8 cellular contexts compared by ENCODE assay signal in genomic region chr19:7197760-7198696, GRCh38.
DNase-seq lines count a peak whose midpoint lies in the region; ATAC-seq, FAIRE-seq and TF ChIP-seq lines count a peak whose summit lies in the region.

No MANE protein-coding gene starts in this region.

- H3K4me1 ChIP-seq in right cardiac atrium (ENCODE audit: control insufficient read depth, insufficient read depth, low read length) (no peaks in the 10 kb centered on the region), psoas muscle (peaks cover 16% of the 10 kb centered on the region), urinary bladder (ENCODE audit: insufficient read depth) (no peaks in the 10 kb centered on the region)

- peak overlapping the region; percentile 86 for H3K4me3 Mint-ChIP-seq in T-helper 17 cell

- H3K27ac ChIP-seq in angular gyrus (ENCODE audit: low read depth, low read length), result peak overlapping the region; percentile 87
- peak overlapping the region; percentile 90 for H3K27ac ChIP-seq in right cardiac atrium (ENCODE audit: low read length)
- peak overlapping the region; percentile 86 for H3K27ac ChIP-seq in psoas muscle
- H3K27ac ChIP-seq in urinary bladder (ENCODE audit: low read depth), result peak overlapping the region; percentile 89

- peak overlapping the region; percentile 65 for H3K4me3 ChIP-seq in right cardiac atrium (ENCODE audit: low read length)
- H3K4me3 ChIP-seq in psoas muscle, result peak overlapping the region; percentile 76
- peak overlapping the region; percentile 37 for H3K4me3 ChIP-seq in urinary bladder (ENCODE audit: low read depth, low read length)

- H3K4me1 Mint-ChIP-seq in T-helper 17 cell, result peaks cover 12% of the 10 kb centered on the region

- WGBS in right cardiac atrium, result under 1% methylated on average over 72 of the region's 72 CpGs
- 1% methylated on average over 32 to 72 of the region's 72 CpGs for WGBS in psoas muscle, 3 donors
- under 1% methylated on average over 71 of the region's 72 CpGs for WGBS in urinary bladder

- ATAC-seq in HG02642 (IDR thresholded peaks at IDR 0.05; ENCODE audit: poor library complexity, unreplicated experiment) (peak; percentile 91), T-helper 17 cell (peak; percentile 93), right cardiac atrium (peak; percentile 95), psoas muscle (peak; percentile 89 to 95 (median 91))

- intact Hi-C loops in right cardiac atrium (cut with DNase I), result loop anchor here in 3 of 4 donors (2.0 to 5.0 kb wide), 2 partner anchors 93 to 94 kb away; partner anchors contain the start of gene INSR (in 2 of the 3)
- intact Hi-C loops in psoas muscle (cut with DNase I), result loop anchor here (1.0 to 5.0 kb wide), 3 partner anchors 41 to 97 kb away; partner anchors contain the start of gene INSR (in 1 of the 2)

- TF ChIP-seq CTCF in psoas muscle (IDR thresholded peaks at IDR 0.05), result peak; percentile 35

- H3K27me3 Mint-ChIP-seq in T-helper 17 cell, result peaks cover 11% of the 10 kb centered on the region

- TF ChIP-seq POLR2A in GM12891 (IDR thresholded peaks at IDR 0.05; ENCODE audit: low read depth, low read length), result 0 out of 2 replicates have a peak, but pooled peaks have one; percentile 39

- no peaks in the 10 kb centered on the region for H3K9me3 ChIP-seq in T-helper 17 cell (ENCODE audit: control insufficient read depth, low read length, poor library complexity, severe bottlenecking)
- no peaks in the 10 kb centered on the region for H3K9me3 ChIP-seq in right cardiac atrium (ENCODE audit: control insufficient read depth, low read length)
- no peaks in the 10 kb centered on the region for H3K9me3 ChIP-seq in psoas muscle

- H3K27ac Mint-ChIP-seq in T-helper 17 cell, result peak overlapping the region; percentile 96

- peaks cover 2% of the 10 kb centered on the region for H3K36me3 Mint-ChIP-seq in T-helper 17 cell (ENCODE audit: low read depth)

- H3K27me3 ChIP-seq in right cardiac atrium (ENCODE audit: control insufficient read depth, insufficient read depth) (no peaks in the 10 kb centered on the region), psoas muscle (ENCODE audit: insufficient read depth in 3 of 3, low read length in 2 of 3) (no peaks in the 10 kb centered on the region)

- H3K36me3 ChIP-seq in psoas muscle (ENCODE audit: insufficient read depth in 1 of 2, low read depth in 1 of 2) (no peaks in the 10 kb centered on the region), urinary bladder (ENCODE audit: insufficient read depth) (no peaks in the 10 kb centered on the region)

- DNase-seq in GM12891 (ENCODE audit: insufficient read length, low spot score) (peak; percentile 91), NCI-H1105 treated with DMSO at 0.1 percent for 48 hours (lab: John Stamatoyannopoulos, UW) (peak; percentile 87), T-helper 17 cell (peak; percentile 84 to 90 (median 86)), right cardiac atrium (peak; percentile 95 to 98 (median 98)), psoas muscle (peak; percentile 94 to 97)

- FAIRE-seq in GM12891 (lab: Jason Lieb, UNC), result peak; percentile 96

TF ChIP-seq in GM12891, 5 proteins besides CTCF, POLR2A, EP300 and RAD21:
- no peak for TF ChIP-seq SPI1 (IDR thresholded peaks at IDR 0.05; ENCODE audit: low read depth, low read length)
- peak; percentile 30; the same call in 1 of the 2 replicates for TF ChIP-seq TAF1 (IDR thresholded peaks at IDR 0.05; ENCODE audit: low read depth, low read length)
- TF ChIP-seq POLR2AphosphoS5 (IDR thresholded peaks at IDR 0.05; ENCODE audit: low read depth, low read length), result peak; percentile 55; the same call in 1 of the 2 replicates

Comparison
In these comparisons a context has a peak if more than half of its experiments do, and no peak if none do; other contexts are left out.
1. Peak in every context shown above with its lines: DNase-seq, ATAC-seq, H3K4me3 ChIP-seq and H3K27ac ChIP-seq.